In the genomic region with DNA sequence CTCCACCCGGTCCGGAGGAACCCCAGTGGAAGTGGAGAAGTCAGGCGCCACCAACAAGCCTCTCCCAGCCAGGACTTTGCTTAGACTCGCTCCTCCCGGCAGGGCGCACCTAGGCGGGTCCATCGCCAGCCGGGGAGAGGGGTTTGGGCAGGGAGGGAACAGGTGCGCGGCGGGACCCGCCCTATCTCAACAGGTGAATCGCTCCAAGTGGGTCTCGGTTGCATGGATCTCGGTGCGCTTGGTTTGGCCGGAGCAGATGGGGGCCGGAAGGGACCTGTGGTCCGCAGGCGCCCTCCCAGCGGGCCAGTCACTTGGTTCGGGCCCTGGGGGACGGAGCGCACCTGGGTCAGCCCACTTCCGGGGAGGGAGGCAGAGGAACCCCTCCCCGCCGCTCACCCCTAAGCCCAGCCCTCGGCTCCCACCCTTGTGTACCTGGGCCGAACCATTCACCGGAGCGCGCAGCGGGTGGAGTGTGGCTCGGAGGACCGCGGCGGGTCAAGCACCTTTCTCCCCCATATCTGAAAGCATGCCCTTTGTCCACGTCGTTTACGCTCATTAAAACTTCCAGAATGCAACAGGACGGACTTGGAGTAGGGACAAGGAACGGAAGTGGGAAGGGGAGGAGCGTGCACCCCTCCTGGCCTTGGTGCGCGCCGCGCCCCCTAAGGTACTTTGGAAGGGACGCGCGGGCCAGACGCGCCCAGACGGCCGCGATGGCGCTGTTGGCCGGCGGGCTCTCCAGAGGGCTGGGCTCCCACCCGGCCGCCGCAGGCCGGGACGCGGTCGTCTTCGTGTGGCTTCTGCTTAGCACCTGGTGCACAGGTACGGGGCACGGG, we compare ENCODE assay signal across 1 cellular context.
A peak's percentile ranks its signal among the peaks of the same experiment; 100 is the strongest.
TF ChIP-seq lines count a peak whose summit lies in the region.

A gene with protein sequence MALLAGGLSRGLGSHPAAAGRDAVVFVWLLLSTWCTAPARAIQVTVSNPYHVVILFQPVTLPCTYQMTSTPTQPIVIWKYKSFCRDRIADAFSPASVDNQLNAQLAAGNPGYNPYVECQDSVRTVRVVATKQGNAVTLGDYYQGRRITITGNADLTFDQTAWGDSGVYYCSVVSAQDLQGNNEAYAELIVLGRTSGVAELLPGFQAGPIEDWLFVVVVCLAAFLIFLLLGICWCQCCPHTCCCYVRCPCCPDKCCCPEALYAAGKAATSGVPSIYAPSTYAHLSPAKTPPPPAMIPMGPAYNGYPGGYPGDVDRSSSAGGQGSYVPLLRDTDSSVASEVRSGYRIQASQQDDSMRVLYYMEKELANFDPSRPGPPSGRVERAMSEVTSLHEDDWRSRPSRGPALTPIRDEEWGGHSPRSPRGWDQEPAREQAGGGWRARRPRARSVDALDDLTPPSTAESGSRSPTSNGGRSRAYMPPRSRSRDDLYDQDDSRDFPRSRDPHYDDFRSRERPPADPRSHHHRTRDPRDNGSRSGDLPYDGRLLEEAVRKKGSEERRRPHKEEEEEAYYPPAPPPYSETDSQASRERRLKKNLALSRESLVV (plus strand): TSS at position 693 of the 836 bp plus-strand sequence. CDS start 21 bp downstream, at position 714.

TF ChIP-seq in GM23338, 12 proteins besides CTCF, POLR2A, EP300 and RAD21 (continued from another document):
- TF ChIP-seq, protein P1, sequence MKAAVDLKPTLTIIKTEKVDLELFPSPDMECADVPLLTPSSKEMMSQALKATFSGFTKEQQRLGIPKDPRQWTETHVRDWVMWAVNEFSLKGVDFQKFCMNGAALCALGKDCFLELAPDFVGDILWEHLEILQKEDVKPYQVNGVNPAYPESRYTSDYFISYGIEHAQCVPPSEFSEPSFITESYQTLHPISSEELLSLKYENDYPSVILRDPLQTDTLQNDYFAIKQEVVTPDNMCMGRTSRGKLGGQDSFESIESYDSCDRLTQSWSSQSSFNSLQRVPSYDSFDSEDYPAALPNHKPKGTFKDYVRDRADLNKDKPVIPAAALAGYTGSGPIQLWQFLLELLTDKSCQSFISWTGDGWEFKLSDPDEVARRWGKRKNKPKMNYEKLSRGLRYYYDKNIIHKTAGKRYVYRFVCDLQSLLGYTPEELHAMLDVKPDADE (IDR thresholded peaks at IDR 0.05) = no peak; the same call in 1 of the 2 replicates
- TF ChIP-seq POLR2AphosphoS5 (IDR thresholded peaks at IDR 0.05; ENCODE audit: low read depth) (peak; percentile 98), CREB1 (CRISPR knock-in tag; IDR thresholded peaks at IDR 0.05; ENCODE audit: low read depth) (0 out of 2 replicates have a peak, but pooled peaks have one; percentile 32)
